Comparison of ENCODE assay signal across 10 cellular contexts in the genomic region with DNA sequence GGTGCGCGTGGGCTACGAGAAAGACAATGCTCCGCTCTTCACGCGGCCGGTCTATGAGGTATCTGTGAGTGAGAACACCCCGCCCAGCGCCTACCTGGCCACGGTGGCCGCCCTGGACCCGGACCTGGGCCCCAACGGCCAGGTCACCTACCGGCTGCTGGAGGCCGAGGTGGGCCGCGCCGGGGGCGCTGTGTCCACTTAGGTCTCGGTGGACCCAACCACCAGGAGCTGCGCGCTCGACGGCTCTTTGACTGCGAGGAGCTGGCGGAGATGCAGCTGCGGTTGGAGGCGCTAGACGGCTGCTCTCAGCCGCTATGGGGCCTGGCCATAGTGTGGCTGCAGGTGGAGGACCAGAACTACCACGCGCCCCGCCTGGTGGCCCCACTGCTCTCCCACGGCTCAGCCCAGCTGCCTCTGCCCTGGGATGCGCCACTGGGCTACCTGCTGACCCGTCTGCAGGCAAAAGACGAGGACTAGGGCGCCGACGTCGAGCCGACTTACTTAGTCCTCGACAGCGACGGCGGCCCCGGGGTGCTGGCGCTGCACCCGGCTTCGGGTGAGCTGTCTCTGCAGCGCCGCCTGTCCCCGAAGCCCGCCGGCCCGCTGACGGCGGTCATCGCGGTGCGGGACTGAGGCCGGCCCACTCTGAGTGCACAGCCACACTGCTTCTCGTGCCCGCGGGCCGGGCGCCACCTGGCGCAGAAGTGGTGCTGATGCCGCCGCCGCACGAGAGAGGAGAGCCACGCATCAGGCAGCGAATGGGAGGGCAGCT.
DNase-seq lines count a peak whose midpoint lies in the region; ATAC-seq lines count a peak whose summit lies in the region.
"Had no signal": no experiment of that assay in that cellular context is flagged by ENCODE, and none has a peak within 500 bp of the region (broad histone marks: within the 10 kb centered on the region; RNA-seq: fewer than 3 reads in every experiment).

No MANE protein-coding gene starts in this region.

- H3K9ac ChIP-seq in ES-I3 (ENCODE audit: low read depth, low read length), result peak overlapping the region; percentile 36; the same call in 1 of the 2 replicates

- ATAC-seq in left cardiac atrium (peak; percentile 66 to 73), GM18517 (IDR thresholded peaks at IDR 0.05; ENCODE audit: unreplicated experiment) (no peak)

- no peaks in the 10 kb centered on the region for H3K36me3 ChIP-seq in ES-I3 (ENCODE audit: insufficient read depth, low read length)
- H3K36me3 ChIP-seq: thoracic aorta had no signal

- H3K4me1 ChIP-seq in ES-I3 (ENCODE audit: insufficient read depth, low read length), result no peaks in the 10 kb centered on the region

- DNase-seq in NCI-H524 (lab: John Stamatoyannopoulos, UW), result peak; percentile 23 to 69
- peak; percentile 25 for DNase-seq in left cardiac atrium
- DNase-seq in posterior cingulate gyrus, result peak in 8 of 10 donors; percentile 35 to 93 (median 46)
- DNase-seq in ureter (ENCODE audit: low spot score), result no peak
- DNase-seq in DMS79 (lab: John Stamatoyannopoulos, UW), result no peak
- no peak for DNase-seq in cerebellar nuclear complex (lab: John Stamatoyannopoulos, UW)
- DNase-seq: activated CD4-positive, alpha-beta T cell treated with anti-CD3 and anti-CD28 coated beads, Interleukin-2, amount 50 U/mL, for 1 hour had no signal

- intact Hi-C loops in left cardiac atrium (cut with DNase I), result no loop called here
- intact Hi-C loops in posterior cingulate gyrus (cut with DNase I), result no loop called here

- no peaks in the 10 kb centered on the region for H3K9me3 ChIP-seq in ES-I3 (ENCODE audit: control insufficient read depth, insufficient read depth, low read length)
- H3K9me3 ChIP-seq: thoracic aorta had no signal

Comparison
In these comparisons a context has a peak if more than half of its experiments do, and no peak if none do; other contexts are left out.
1. DNase-seq: peak in NCI-H524 (2 of 2), left cardiac atrium (single experiment) and posterior cingulate gyrus (8 of 10); none in ureter (single experiment), DMS79 (single experiment) and cerebellar nuclear complex (0 of 2).